34 cellular contexts compared by ENCODE assay signal in genomic region chr12:130856088-130856487, GRCh38.
"Had no signal": no experiment of that assay in that cellular context is flagged by ENCODE, and none has a peak within 500 bp of the region (broad histone marks: within the 10 kb centered on the region; RNA-seq: fewer than 3 reads in every experiment).

No MANE protein-coding gene starts in this region.

- H3K4me3 ChIP-seq: MG63 had no signal

- DNase-seq: Karpas-422, Kasumi-1, MG63, MM.1S, MV-4-11, NCI-H1048, NCI-H1092, NCI-H1092 treated with DMSO at 0.1 percent for 48 hours, NCI-H1105, NCI-H1105 treated with DMSO at 0.1 percent for 48 hours, NCI-H1417, NCI-H1417 treated with DMSO at 0.1 percent for 48 hours, NCI-H1436, NCI-H1436 treated with DMSO at 0.1 percent for 48 hours, NCI-H146, NCI-H1694, NCI-H1694 treated with DMSO at 0.1 percent for 48 hours, NCI-H187, NCI-H187 treated with DMSO at 0.1 percent for 48 hours, NCI-H1930, NCI-H2029, NCI-H2029 treated with DMSO at 0.1 percent for 48 hours, NCI-H2081, NCI-H2081 treated with DMSO at 0.1 percent for 48 hours, NCI-H2107, NCI-H2171, NCI-H2171 treated with DMSO at 0.1 percent for 48 hours, NCI-H2227 treated with DMSO at 0.1 percent for 48 hours, NCI-H226, NCI-H345, NCI-H446, NCI-H446 treated with DMSO at 0.1 percent for 48 hours, NCI-H510A, NCI-H510A treated with DMSO at 0.1 percent for 48 hours had no signal

- H3K27me3 ChIP-seq: MG63 had no signal

- H3K36me3 ChIP-seq: MG63 had no signal
